8 cellular contexts compared by ENCODE assay signal in genomic region chr6:41733707-41734665, GRCh38. TPM values are rescaled to one million over a fixed set of nuclear protein-coding genes. Genes with fewer than 3 reads are reported as not detected.
DNase-seq lines count a peak whose midpoint lies in the region; ATAC-seq lines count a peak whose summit lies in the region.

No MANE protein-coding gene starts in this region.

- intact Hi-C loops in activated CD4-positive, alpha-beta T cell treated with anti-CD3 and anti-CD28 coated beads, Interleukin-2, amount 10 ng/mL, durations not matched to agents 24 days and 14 days (cut with micrococcal nuclease), result loop anchor here (2.0 to 10.0 kb wide), 2 partner anchors 27 to 659 kb away; partner anchors contain the start of genes NFYA and OARD1

- DNase-seq in 8988T (peak; percentile 95), NCI-H226 (peak; percentile 78), dedifferentiated amniotic fluid mesenchymal stem cell (ENCODE audit: extremely low spot score) (peak; percentile 27), left lobe of liver (ENCODE audit: low spot score) (peak; percentile 65)
- DNase-seq in activated CD4-positive, alpha-beta T cell treated with anti-CD3 and anti-CD28 coated beads, Interleukin-2, amount 10 ng/mL, durations not matched to agents 24 days and 14 days, result peak; percentile 92
- DNase-seq in stimulated activated CD4-positive, alpha-beta T cell treated with anti-CD3 and anti-CD28 coated beads, Interleukin-2, amount 100 ng/mL, for 48 hours, result peak; percentile 37 to 42

- H3K9me3 Mint-ChIP-seq in activated CD4-positive, alpha-beta T cell treated with anti-CD3 and anti-CD28 coated beads, Interleukin-2, amount 10 ng/mL, durations not matched to agents 24 days and 14 days, result no peaks in the 10 kb centered on the region

- peaks cover 39% of the 10 kb centered on the region for H3K4me1 Mint-ChIP-seq in activated CD4-positive, alpha-beta T cell treated with anti-CD3 and anti-CD28 coated beads, Interleukin-2, amount 10 ng/mL, durations not matched to agents 24 days and 14 days

- H3K36me3 Mint-ChIP-seq in activated CD4-positive, alpha-beta T cell treated with anti-CD3 and anti-CD28 coated beads, Interleukin-2, amount 10 ng/mL, durations not matched to agents 24 days and 14 days (ENCODE audit: low read depth), result no peaks in the 10 kb centered on the region

- H3K4me3 Mint-ChIP-seq in activated CD4-positive, alpha-beta T cell treated with anti-CD3 and anti-CD28 coated beads, Interleukin-2, amount 10 ng/mL, durations not matched to agents 24 days and 14 days, result peak overlapping the region; percentile 86

- ATAC-seq in GM18511 (IDR thresholded peaks at IDR 0.05; ENCODE audit: unreplicated experiment) (peak; percentile 56), HG03045 (IDR thresholded peaks at IDR 0.05; ENCODE audit: unreplicated experiment) (peak; percentile 45), left lobe of liver (peak; percentile 54)

- no peaks in the 10 kb centered on the region for H3K27me3 Mint-ChIP-seq in activated CD4-positive, alpha-beta T cell treated with anti-CD3 and anti-CD28 coated beads, Interleukin-2, amount 10 ng/mL, durations not matched to agents 24 days and 14 days

- H3K27ac Mint-ChIP-seq in activated CD4-positive, alpha-beta T cell treated with anti-CD3 and anti-CD28 coated beads, Interleukin-2, amount 10 ng/mL, durations not matched to agents 24 days and 14 days, result peak overlapping the region; percentile 84

RNA-seq across cellular contexts. Expression of gene TFEB, which starts 1.4 kb away (rescaled TPM):
- total RNA-seq in activated CD4-positive, alpha-beta T cell treated with anti-CD3 and anti-CD28 coated beads, Interleukin-2, amount 10 ng/mL, durations not matched to agents 24 days and 14 days, result 14.1 and 14.9 TPM in 2 replicates
- total RNA-seq in left lobe of liver, result 8.9 TPM

RNA-seq across cellular contexts. Expression of gene PGC, which starts 13.2 kb away (rescaled TPM):
- total RNA-seq in activated CD4-positive, alpha-beta T cell treated with anti-CD3 and anti-CD28 coated beads, Interleukin-2, amount 10 ng/mL, durations not matched to agents 24 days and 14 days, result not detected in 2 replicates
- 0.63 TPM for total RNA-seq in left lobe of liver

RNA-seq across cellular contexts. Expression of gene FRS3, which starts 45.7 kb away (rescaled TPM):
- 4.7 and 6.8 TPM in 2 replicates for total RNA-seq in activated CD4-positive, alpha-beta T cell treated with anti-CD3 and anti-CD28 coated beads, Interleukin-2, amount 10 ng/mL, durations not matched to agents 24 days and 14 days
- 4.4 TPM for total RNA-seq in left lobe of liver

RNA-seq across cellular contexts. Expression of gene PRICKLE4, which starts 46.6 kb away (rescaled TPM):
- total RNA-seq in activated CD4-positive, alpha-beta T cell treated with anti-CD3 and anti-CD28 coated beads, Interleukin-2, amount 10 ng/mL, durations not matched to agents 24 days and 14 days, result not detected in 2 replicates
- 7.3 TPM for total RNA-seq in left lobe of liver

RNA-seq across cellular contexts. Expression of gene TOMM6, which starts 53.5 kb away (rescaled TPM):
- 367 and 376 TPM in 2 replicates for total RNA-seq in activated CD4-positive, alpha-beta T cell treated with anti-CD3 and anti-CD28 coated beads, Interleukin-2, amount 10 ng/mL, durations not matched to agents 24 days and 14 days
- 72.3 TPM for total RNA-seq in left lobe of liver

Comparison
In these comparisons a context has a peak if more than half of its experiments do, and no peak if none do; other contexts are left out.
1. Peak in every context shown above with its lines: DNase-seq and ATAC-seq.
2. DNase-seq: peak in every context shown above with its lines; median percentile 95 in 8988T; 92 in activated CD4-positive, alpha-beta T cell treated with anti-CD3 and anti-CD28 coated beads, Interleukin-2, amount 10 ng/mL, durations not matched to agents 24 days and 14 days; 78 in NCI-H226; 65 in left lobe of liver; 40 in stimulated activated CD4-positive, alpha-beta T cell treated with anti-CD3 and anti-CD28 coated beads, Interleukin-2, amount 100 ng/mL, for 48 hours; 27 in dedifferentiated amniotic fluid mesenchymal stem cell.